In the genomic region with DNA sequence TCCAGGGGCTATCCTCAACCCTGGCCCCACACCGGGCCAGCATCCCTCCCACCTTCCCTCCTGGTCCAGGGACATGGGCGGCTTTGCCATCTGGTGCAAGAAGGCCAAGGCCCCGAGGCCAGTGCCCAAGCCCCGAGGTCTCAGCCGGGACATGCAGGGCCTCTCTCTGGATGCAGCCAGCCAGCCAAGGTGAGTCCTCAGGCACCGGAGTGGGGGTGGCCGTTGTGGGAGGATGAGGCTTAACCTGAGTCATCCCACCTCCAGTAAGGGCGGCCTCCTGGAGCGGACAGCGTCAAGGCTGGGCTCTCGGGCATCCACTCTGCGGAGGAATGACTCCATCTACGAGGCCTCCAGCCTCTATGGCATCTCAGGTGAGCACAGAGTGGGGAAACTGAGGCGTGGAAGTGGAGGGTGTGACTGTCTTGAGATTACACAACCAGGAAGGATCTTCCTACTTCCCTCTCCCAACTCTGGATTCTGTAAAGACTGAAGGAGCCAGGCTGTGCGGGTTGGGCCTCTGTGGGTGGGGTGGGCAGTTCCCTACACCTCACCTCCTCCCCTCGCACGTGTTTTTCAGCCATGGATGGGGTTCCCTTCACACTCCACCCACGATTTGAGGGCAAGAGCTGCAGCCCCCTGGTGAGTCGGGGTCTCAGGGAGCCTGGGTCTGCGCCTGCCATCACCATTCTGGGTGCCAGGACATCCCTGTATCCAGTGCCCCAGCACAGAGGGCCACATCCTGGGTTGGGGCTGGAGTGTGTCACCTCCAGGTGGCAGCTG, we compare ENCODE assay signal across 2 cellular contexts.
TF ChIP-seq lines count a peak whose summit lies in the region.

No MANE protein-coding gene starts in this region.

TF ChIP-seq in GM23338, 12 proteins besides CTCF, POLR2A, EP300 and RAD21:
- TF ChIP-seq, protein P1, sequence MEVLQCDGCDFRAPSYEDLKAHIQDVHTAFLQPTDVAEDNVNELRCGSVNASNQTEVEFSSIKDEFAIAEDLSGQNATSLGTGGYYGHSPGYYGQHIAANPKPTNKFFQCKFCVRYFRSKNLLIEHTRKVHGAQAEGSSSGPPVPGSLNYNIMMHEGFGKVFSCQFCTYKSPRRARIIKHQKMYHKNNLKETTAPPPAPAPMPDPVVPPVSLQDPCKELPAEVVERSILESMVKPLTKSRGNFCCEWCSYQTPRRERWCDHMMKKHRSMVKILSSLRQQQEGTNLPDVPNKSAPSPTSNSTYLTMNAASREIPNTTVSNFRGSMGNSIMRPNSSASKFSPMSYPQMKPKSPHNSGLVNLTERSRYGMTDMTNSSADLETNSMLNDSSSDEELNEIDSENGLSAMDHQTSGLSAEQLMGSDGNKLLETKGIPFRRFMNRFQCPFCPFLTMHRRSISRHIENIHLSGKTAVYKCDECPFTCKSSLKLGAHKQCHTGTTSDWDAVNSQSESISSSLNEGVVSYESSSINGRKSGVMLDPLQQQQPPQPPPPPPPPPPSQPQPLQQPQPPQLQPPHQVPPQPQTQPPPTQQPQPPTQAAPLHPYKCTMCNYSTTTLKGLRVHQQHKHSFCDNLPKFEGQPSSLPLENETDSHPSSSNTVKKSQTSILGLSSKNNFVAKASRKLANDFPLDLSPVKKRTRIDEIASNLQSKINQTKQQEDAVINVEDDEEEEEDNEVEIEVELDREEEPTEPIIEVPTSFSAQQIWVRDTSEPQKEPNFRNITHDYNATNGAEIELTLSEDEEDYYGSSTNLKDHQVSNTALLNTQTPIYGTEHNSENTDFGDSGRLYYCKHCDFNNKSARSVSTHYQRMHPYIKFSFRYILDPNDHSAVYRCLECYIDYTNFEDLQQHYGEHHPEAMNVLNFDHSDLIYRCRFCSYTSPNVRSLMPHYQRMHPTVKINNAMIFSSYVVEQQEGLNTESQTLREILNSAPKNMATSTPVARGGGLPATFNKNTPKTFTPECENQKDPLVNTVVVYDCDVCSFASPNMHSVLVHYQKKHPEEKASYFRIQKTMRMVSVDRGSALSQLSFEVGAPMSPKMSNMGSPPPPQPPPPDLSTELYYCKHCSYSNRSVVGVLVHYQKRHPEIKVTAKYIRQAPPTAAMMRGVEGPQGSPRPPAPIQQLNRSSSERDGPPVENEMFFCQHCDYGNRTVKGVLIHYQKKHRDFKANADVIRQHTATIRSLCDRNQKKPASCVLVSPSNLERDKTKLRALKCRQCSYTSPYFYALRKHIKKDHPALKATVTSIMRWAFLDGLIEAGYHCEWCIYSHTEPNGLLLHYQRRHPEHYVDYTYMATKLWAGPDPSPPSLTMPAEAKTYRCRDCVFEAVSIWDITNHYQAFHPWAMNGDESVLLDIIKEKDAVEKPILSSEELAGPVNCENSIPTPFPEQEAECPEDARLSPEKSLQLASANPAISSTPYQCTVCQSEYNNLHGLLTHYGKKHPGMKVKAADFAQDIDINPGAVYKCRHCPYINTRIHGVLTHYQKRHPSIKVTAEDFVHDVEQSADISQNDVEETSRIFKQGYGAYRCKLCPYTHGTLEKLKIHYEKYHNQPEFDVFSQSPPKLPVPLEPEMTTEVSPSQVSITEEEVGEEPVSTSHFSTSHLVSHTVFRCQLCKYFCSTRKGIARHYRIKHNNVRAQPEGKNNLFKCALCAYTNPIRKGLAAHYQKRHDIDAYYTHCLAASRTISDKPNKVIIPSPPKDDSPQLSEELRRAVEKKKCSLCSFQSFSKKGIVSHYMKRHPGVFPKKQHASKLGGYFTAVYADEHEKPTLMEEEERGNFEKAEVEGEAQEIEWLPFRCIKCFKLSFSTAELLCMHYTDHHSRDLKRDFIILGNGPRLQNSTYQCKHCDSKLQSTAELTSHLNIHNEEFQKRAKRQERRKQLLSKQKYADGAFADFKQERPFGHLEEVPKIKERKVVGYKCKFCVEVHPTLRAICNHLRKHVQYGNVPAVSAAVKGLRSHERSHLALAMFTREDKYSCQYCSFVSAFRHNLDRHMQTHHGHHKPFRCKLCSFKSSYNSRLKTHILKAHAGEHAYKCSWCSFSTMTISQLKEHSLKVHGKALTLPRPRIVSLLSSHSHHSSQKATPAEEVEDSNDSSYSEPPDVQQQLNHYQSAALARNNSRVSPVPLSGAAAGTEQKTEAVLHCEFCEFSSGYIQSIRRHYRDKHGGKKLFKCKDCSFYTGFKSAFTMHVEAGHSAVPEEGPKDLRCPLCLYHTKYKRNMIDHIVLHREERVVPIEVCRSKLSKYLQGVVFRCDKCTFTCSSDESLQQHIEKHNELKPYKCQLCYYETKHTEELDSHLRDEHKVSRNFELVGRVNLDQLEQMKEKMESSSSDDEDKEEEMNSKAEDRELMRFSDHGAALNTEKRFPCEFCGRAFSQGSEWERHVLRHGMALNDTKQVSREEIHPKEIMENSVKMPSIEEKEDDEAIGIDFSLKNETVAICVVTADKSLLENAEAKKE (CRISPR knock-in tag; IDR thresholded peaks at IDR 0.05): no peak
- TF ChIP-seq JUNB (IDR thresholded peaks at IDR 0.05; ENCODE audit: unreplicated experiment): no peak
- TF ChIP-seq CREB1 (CRISPR knock-in tag; IDR thresholded peaks at IDR 0.05; ENCODE audit: low read depth): no peak
- no peak for TF ChIP-seq NANOG (IDR thresholded peaks at IDR 0.05; ENCODE audit: borderline replicate concordance)
- TF ChIP-seq ZNF331 (CRISPR knock-in tag; IDR thresholded peaks at IDR 0.05; ENCODE audit: low read depth): no peak
- TF ChIP-seq ETS1 (IDR thresholded peaks at IDR 0.05): no peak
- TF ChIP-seq STAT1 (IDR thresholded peaks at IDR 0.05; ENCODE audit: unreplicated experiment): no peak

TF ChIP-seq in H1, 55 proteins besides CTCF, POLR2A, EP300 and RAD21:
- TF ChIP-seq POU5F1 (IDR thresholded peaks at IDR 0.05; ENCODE audit: low read depth, low read length) (no peak), GTF2F1 (IDR thresholded peaks at IDR 0.05; ENCODE audit: borderline replicate concordance, low read depth, low read length) (no peak), PHF8 (conservative IDR thresholded peaks at IDR 0.05; ENCODE audit: low read depth, low read length) (no peak), RXRA (IDR thresholded peaks at IDR 0.05; ENCODE audit: insufficient read depth, low read depth, low read length) (no peak), RNF2 (IDR thresholded peaks at IDR 0.05; ENCODE audit: borderline replicate concordance, low read depth, low read length, missing control alignments, poor library complexity, severe bottlenecking) (no peak), CTBP2 (IDR thresholded peaks at IDR 0.05; ENCODE audit: borderline replicate concordance, insufficient read depth, insufficient read length, low read length) (no peak), CHD2 (IDR thresholded peaks at IDR 0.05; ENCODE audit: low read length) (no peak), GABPA (IDR thresholded peaks at IDR 0.05; ENCODE audit: borderline replicate concordance, insufficient read depth, low read length) (no peak), KDM5A (IDR thresholded peaks at IDR 0.05; ENCODE audit: low read length) (no peak), ATF2 (IDR thresholded peaks at IDR 0.05; ENCODE audit: low read length) (no peak), ASH2L (IDR thresholded peaks at IDR 0.05; ENCODE audit: low read length) (no peak), ZNF274 (IDR thresholded peaks at IDR 0.05; ENCODE audit: borderline replicate concordance, extremely low read depth, low read length) (no peak), RFX5 (IDR thresholded peaks at IDR 0.05; ENCODE audit: borderline replicate concordance, low read depth, low read length) (no peak), MAFK (IDR thresholded peaks at IDR 0.05; ENCODE audit: low read depth, low read length) (no peak), EZH2 (IDR thresholded peaks at IDR 0.05; ENCODE audit: low read depth, low read length, severe bottlenecking) (no peak)
